ENCODE assay signal across 29 cellular contexts in the genomic region with DNA sequence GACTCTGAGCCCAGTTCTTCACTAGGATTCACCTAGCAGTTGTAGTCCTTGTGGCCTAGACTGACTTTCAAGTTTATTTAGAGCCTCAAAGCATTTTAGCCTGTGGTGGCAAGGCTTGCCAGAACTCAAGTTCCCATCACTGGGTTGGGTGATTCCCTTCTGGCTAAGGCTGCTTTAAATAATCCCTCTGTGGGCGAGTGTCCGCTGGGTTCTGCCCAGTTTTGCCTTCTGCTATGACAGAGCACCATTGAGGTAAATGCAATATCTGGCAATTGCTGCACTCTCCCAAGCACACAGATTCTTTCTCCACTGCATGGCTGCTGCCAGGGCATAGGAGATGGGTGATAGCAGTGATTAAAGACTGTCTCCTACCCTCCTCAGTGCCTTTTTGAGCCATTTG.
"Had no signal": no experiment of that assay in that cellular context is flagged by ENCODE, and none has a peak within 500 bp of the region (broad histone marks: within the 10 kb centered on the region; RNA-seq: fewer than 3 reads in every experiment).

No MANE protein-coding gene starts in this region.

- H3K27ac ChIP-seq: ascending aorta, body of pancreas, brain microvascular endothelial cell, breast epithelium, cardiac muscle cell had no signal

- H3K27me3 ChIP-seq: ascending aorta, body of pancreas, brain microvascular endothelial cell, cardiac muscle cell had no signal

- H3K9me3 ChIP-seq: body of pancreas, breast epithelium had no signal

- H3K36me3 ChIP-seq: ascending aorta, brain microvascular endothelial cell, breast epithelium, cardiac muscle cell had no signal

- H3K4me1 ChIP-seq: ascending aorta, body of pancreas, breast epithelium had no signal

- DNase-seq: activated effector memory CD4-positive, alpha-beta T cell treated with anti-CD3 and anti-CD28 coated beads, Interleukin-2, amount 50 U/mL, for 16 hours; activated effector memory CD4-positive, alpha-beta T cell treated with Interleukin-2 at 50 U/mL for 16 hours; activated gamma-delta T cell; activated gamma-delta T cell treated with Interleukin-2 at 50 U/mL for 16 hours; activated naive CD4-positive, alpha-beta T cell; activated naive CD4-positive, alpha-beta T cell treated with anti-CD3 and anti-CD28 coated beads for 36 hours; activated naive CD4-positive, alpha-beta T cell treated with anti-CD3 and anti-CD28 coated beads, Interleukin-2, amount 10 ng/mL, durations not matched to agents 7 days and 5 days; activated naive CD4-positive, alpha-beta T cell treated with anti-CD3 and anti-CD28 coated beads, Interleukin-2, amount 50 U/mL, for 16 hours; activated naive CD4-positive, alpha-beta T cell treated with Interleukin-2 at 50 U/mL for 16 hours; activated naive CD8-positive, alpha-beta T cell treated with anti-CD3 and anti-CD28 coated beads for 36 hours; activated naive CD8-positive, alpha-beta T cell treated with anti-CD3 and anti-CD28 coated beads, Interleukin-2, amount 10 ng/mL, durations not matched to agents 7 days and 5 days; activated naive CD8-positive, alpha-beta T cell treated with anti-CD3 and anti-CD28 coated beads, Interleukin-2, amount 50 U/mL, for 24 hours; activated T-cell treated with anti-CD3 and anti-CD28 coated beads, Interleukin-2, amount 50 U/mL, for 1 hour; activated T-cell treated with anti-CD3 and anti-CD28 coated beads, Interleukin-2, amount 50 U/mL, for 24 hours; activated T-cell treated with anti-CD3 and anti-CD28 coated beads, Interleukin-2, amount 50 U/mL, for 4 hours; activated T-cell treated with anti-CD3 and anti-CD28 coated beads, Interleukin-2, amount 50 U/mL, for 48 hours; activated T-cell treated with anti-CD3 and anti-CD28 coated beads, Interleukin-2, amount 50 U/mL, for 72 hours; amniotic stem cell; amygdala; anterior cingulate cortex; aorta; body of pancreas; brain microvascular endothelial cell; caudate nucleus; central memory CD4-positive, alpha-beta T cell; cerebellar nuclear complex had no signal

- H3K4me3 ChIP-seq: ascending aorta, body of pancreas, breast epithelium, cardiac muscle cell had no signal
